ENCODE assay signal across 13 cellular contexts in genomic region chr6:11586574-11586973, GRCh38. TPM values are rescaled to one million over a fixed set of nuclear protein-coding genes. Genes with fewer than 3 reads are reported as not detected.
A peak's percentile ranks its signal among the peaks of the same experiment; 100 is the strongest.
DNase-seq lines count a peak whose midpoint lies in the region; ATAC-seq and TF ChIP-seq lines count a peak whose summit lies in the region.
"Had no signal": no experiment of that assay in that cellular context is flagged by ENCODE, and none has a peak within 500 bp of the region (broad histone marks: within the 10 kb centered on the region; RNA-seq: fewer than 3 reads in every experiment).

No MANE protein-coding gene starts in this region.

- ATAC-seq in GM18517 (IDR thresholded peaks at IDR 0.05; ENCODE audit: unreplicated experiment), result no peak

- CTCF ChIA-PET in BJ (lab: Yijun Ruan, JAX), result interaction anchor here (0.8 to 4.5 kb wide), 8 partner anchors 30 to 1018 kb away, joined by 3 to 35 read pairs (median 6); partner anchors contain the start of gene EDN1
- CTCF ChIA-PET in CD8-positive, alpha-beta memory T cell (lab: Charles Lee), result no interaction called here

- no peak overlapping the region for H3K27ac Mint-ChIP-seq in neural progenitor cell
- no peak overlapping the region for H3K27ac Mint-ChIP-seq in CD8-positive, alpha-beta memory T cell
- H3K27ac Mint-ChIP-seq: IgD-negative memory B cell had no signal

- POLR2A ChIA-PET in BJ (lab: Charles Lee), result no interaction called here
- POLR2A ChIA-PET in CD8-positive, alpha-beta memory T cell (lab: Charles Lee), result no interaction called here

- peak overlapping the region; percentile 62 for H3K27ac ChIP-seq in neural progenitor cell
- H3K27ac ChIP-seq in CD8-positive, alpha-beta memory T cell (ENCODE audit: low read depth, low read length), result no peak overlapping the region

- H3K27me3 ChIP-seq in BJ (ENCODE audit: control insufficient read depth, insufficient read depth, low read length) (no peaks in the 10 kb centered on the region), neural progenitor cell (no peaks in the 10 kb centered on the region)
- H3K27me3 ChIP-seq in CD8-positive, alpha-beta memory T cell (ENCODE audit: insufficient read depth, low read length, poor library complexity, severe bottlenecking), result no peaks in the 10 kb centered on the region

- H3K4me1 ChIP-seq in neural progenitor cell, result peaks cover 6% of the 10 kb centered on the region
- no peaks in the 10 kb centered on the region for H3K4me1 ChIP-seq in CD8-positive, alpha-beta memory T cell (ENCODE audit: insufficient read depth, low read length)

- H3K4me2 ChIP-seq in neural progenitor cell, result no peak overlapping the region

- H3K4me1 Mint-ChIP-seq in neural progenitor cell, result peaks cover 13% of the 10 kb centered on the region
- H3K4me1 Mint-ChIP-seq in CD8-positive, alpha-beta memory T cell, result no peaks in the 10 kb centered on the region
- H3K4me1 Mint-ChIP-seq: IgD-negative memory B cell had no signal

- DNase-seq in BJ (ENCODE audit: low read depth) (peak; percentile 85), NCI-H226 (peak; percentile 64), epithelial cell of esophagus (ENCODE audit: low read depth) (peak; percentile 72), neural progenitor cell (ENCODE audit: low spot score) (peak; percentile 21), SW480 (ENCODE audit: low spot score) (no peak)
- DNase-seq in CD8-positive, alpha-beta memory T cell, result no peak
- no peak for DNase-seq in activated CD8-positive, alpha-beta memory T cell treated with anti-CD3 and anti-CD28 coated beads, Interleukin-2, amount 50 U/mL, for 48 hours
- DNase-seq: effector CD8-positive, alpha-beta T cell; NCI-H524 had no signal

- H3K36me3 ChIP-seq in BJ (ENCODE audit: control insufficient read depth, insufficient read depth, low read length), result no peaks in the 10 kb centered on the region
- H3K36me3 ChIP-seq in neural progenitor cell, result no peaks in the 10 kb centered on the region
- no peaks in the 10 kb centered on the region for H3K36me3 ChIP-seq in CD8-positive, alpha-beta memory T cell (ENCODE audit: insufficient read depth, low read length)
- H3K36me3 ChIP-seq: thoracic aorta had no signal

- no peak overlapping the region for H3K9ac ChIP-seq in neural progenitor cell

- no peaks in the 10 kb centered on the region for H3K79me2 ChIP-seq in neural progenitor cell (ENCODE audit: low read depth)

- H4K20me1 ChIP-seq in neural progenitor cell (ENCODE audit: low read depth), result no peaks in the 10 kb centered on the region

- H3K4me3 ChIP-seq in BJ (ENCODE audit: low read depth, low read length), result no peak overlapping the region
- no peak overlapping the region for H3K4me3 ChIP-seq in epithelial cell of esophagus (ENCODE audit: low read length)
- H3K4me3 ChIP-seq in neural progenitor cell, result no peak overlapping the region
- no peak overlapping the region for H3K4me3 ChIP-seq in CD8-positive, alpha-beta memory T cell (ENCODE audit: low read length)
- H3K4me3 ChIP-seq: lung, thoracic aorta had no signal

- H2AFZ ChIP-seq in neural progenitor cell (replicated peaks), result peak overlapping the region; percentile 69

- H3K36me3 Mint-ChIP-seq in neural progenitor cell, result no peaks in the 10 kb centered on the region
- no peaks in the 10 kb centered on the region for H3K36me3 Mint-ChIP-seq in CD8-positive, alpha-beta memory T cell
- H3K36me3 Mint-ChIP-seq: IgD-negative memory B cell had no signal

- TF ChIP-seq CTCF in BJ (IDR thresholded peaks at IDR 0.05; ENCODE audit: insufficient read depth, low read depth, low read length) (no peak), epithelial cell of esophagus (IDR thresholded peaks at IDR 0.05; ENCODE audit: insufficient read depth, low read depth, low read length, missing control alignments) (no peak), neural progenitor cell (IDR thresholded peaks at IDR 0.05) (no peak)

- H3K9me3 Mint-ChIP-seq in neural progenitor cell, result peaks cover 5% of the 10 kb centered on the region
- no peaks in the 10 kb centered on the region for H3K9me3 Mint-ChIP-seq in CD8-positive, alpha-beta memory T cell
- H3K9me3 Mint-ChIP-seq: IgD-negative memory B cell had no signal

- H3F3A ChIP-seq in neural progenitor cell (ENCODE audit: low read depth), result peaks cover 10% of the 10 kb centered on the region

- no peaks in the 10 kb centered on the region for H3K27me3 Mint-ChIP-seq in neural progenitor cell (ENCODE audit: insufficient read depth, low read depth)
- peaks cover 2 to 26% of the 10 kb centered on the region in 2 donors for H3K27me3 Mint-ChIP-seq in CD8-positive, alpha-beta memory T cell

- no peaks in the 10 kb centered on the region for H3K9me3 ChIP-seq in neural progenitor cell (ENCODE audit: low read depth)
- H3K9me3 ChIP-seq in CD8-positive, alpha-beta memory T cell (ENCODE audit: low read length), result no peaks in the 10 kb centered on the region
- H3K9me3 ChIP-seq: thoracic aorta had no signal

- H3K4me3 Mint-ChIP-seq in neural progenitor cell, result no peak overlapping the region
- no peak overlapping the region for H3K4me3 Mint-ChIP-seq in CD8-positive, alpha-beta memory T cell
- H3K4me3 Mint-ChIP-seq: IgD-negative memory B cell had no signal

RNA-seq across cellular contexts. Expression of gene TMEM170B, which starts 49.0 kb away (rescaled TPM):
- polyA plus RNA-seq in BJ (2011; rRNA removed), result 0.23 and 0.50 TPM in 2 replicates
- 0.57 and 0.81 TPM in 2 replicates for polyA minus RNA-seq in BJ (2011; rRNA and poly(A)+ RNA removed)
- 13.6 and 19.7 TPM in 2 replicates for total RNA-seq in neural progenitor cell (ENCODE audit: low replicate concordance)
- total RNA-seq in CD8-positive, alpha-beta memory T cell, result 1 to 10 TPM; 2.6 to 2.7 TPM
- polyA plus RNA-seq in CD8-positive, alpha-beta memory T cell, result 0.30 TPM

Comparison
In these comparisons a context has a peak if more than half of its experiments do, and no peak if none do; other contexts are left out.
1. DNase-seq: peak in BJ (single experiment), NCI-H226 (single experiment), epithelial cell of esophagus (single experiment) and neural progenitor cell (single experiment); none in CD8-positive, alpha-beta memory T cell (0 of 5), activated CD8-positive, alpha-beta memory T cell treated with anti-CD3 and anti-CD28 coated beads, Interleukin-2, amount 50 U/mL, for 48 hours (single experiment) and SW480 (single experiment).